In genomic region chr10:100157140-100157539, GRCh38 we compare ENCODE assay signal across 18 cellular contexts. TPM values are rescaled to one million over a fixed set of nuclear protein-coding genes. Genes with fewer than 3 reads are reported as not detected.
DNase-seq lines count a peak whose midpoint lies in the region; ATAC-seq, FAIRE-seq and TF ChIP-seq lines count a peak whose summit lies in the region.
"Had no signal": no experiment of that assay in that cellular context is flagged by ENCODE, and none has a peak within 500 bp of the region (broad histone marks: within the 10 kb centered on the region; RNA-seq: fewer than 3 reads in every experiment).

No MANE protein-coding gene starts in this region.

- TF ChIP-seq CTCF in RWPE1 (conservative IDR thresholded peaks at IDR 0.05; ENCODE audit: low read depth) (no peak), mucosa of descending colon (IDR thresholded peaks at IDR 0.05) (no peak)

- ATAC-seq in mucosa of descending colon, result peak; percentile 54
- ATAC-seq in naive thymus-derived CD4-positive, alpha-beta T cell, result no peak
- ATAC-seq: GM23338 had no signal

- H3K4me3 Mint-ChIP-seq in dendritic cell treated with granulocyte-macrophage colony-stimulating factor and Interleukin-4, amounts not matched to agents 40 ng/mL and 50 ng/mL, for 4 days, result no peak overlapping the region
- H3K4me3 Mint-ChIP-seq in naive thymus-derived CD4-positive, alpha-beta T cell, result no peak overlapping the region
- H3K4me3 Mint-ChIP-seq: GM23338 had no signal

- DNase-seq in GM18507 (ENCODE audit: extremely low spot score, insufficient read length, low read depth) (no peak), RWPE1 (ENCODE audit: low spot score) (peak; percentile 41), mucosa of descending colon (no peak), NCI-H446 treated with DMSO at 0.1 percent for 48 hours (lab: John Stamatoyannopoulos, UW) (no peak), RPMI8226 (no peak)
- no peak for DNase-seq in naive thymus-derived CD4-positive, alpha-beta T cell
- DNase-seq: ACHN, Caco-2, EL, NCI-H1436, NCI-H2081, NCI-H510A treated with DMSO at 0.1 percent for 48 hours, NCI-H82, Right ventricle myocardium superior had no signal

- no peaks in the 10 kb centered on the region for H3K9me3 Mint-ChIP-seq in dendritic cell treated with granulocyte-macrophage colony-stimulating factor and Interleukin-4, amounts not matched to agents 40 ng/mL and 50 ng/mL, for 4 days
- no peaks in the 10 kb centered on the region for H3K9me3 Mint-ChIP-seq in naive thymus-derived CD4-positive, alpha-beta T cell
- H3K9me3 Mint-ChIP-seq: GM23338 had no signal

- no peak overlapping the region for H3K27ac ChIP-seq in RWPE1
- no peak overlapping the region for H3K27ac ChIP-seq in naive thymus-derived CD4-positive, alpha-beta T cell (ENCODE audit: low read depth, low read length)
- H3K27ac ChIP-seq: HL-60, SK-N-MC had no signal

- CTCF ChIA-PET in RWPE1 (lab: Yijun Ruan, JAX), result no interaction called here
- CTCF ChIA-PET in naive thymus-derived CD4-positive, alpha-beta T cell (lab: Charles Lee), result no interaction called here

- H3K27me3 ChIP-seq in naive thymus-derived CD4-positive, alpha-beta T cell (ENCODE audit: control insufficient read depth in 2 of 2, insufficient read depth in 2 of 2, low read length in 2 of 2), result no peaks in the 10 kb centered on the region

- no peaks in the 10 kb centered on the region for H3K27me3 Mint-ChIP-seq in dendritic cell treated with granulocyte-macrophage colony-stimulating factor and Interleukin-4, amounts not matched to agents 40 ng/mL and 50 ng/mL, for 4 days
- no peaks in the 10 kb centered on the region for H3K27me3 Mint-ChIP-seq in naive thymus-derived CD4-positive, alpha-beta T cell

- H3K36me3 ChIP-seq in mucosa of descending colon (ENCODE audit: low read depth), result no peaks in the 10 kb centered on the region
- peaks cover 14 to 48% (median 15%) of the 10 kb centered on the region in 3 experiments for H3K36me3 ChIP-seq in naive thymus-derived CD4-positive, alpha-beta T cell (ENCODE audit: control insufficient read depth in 2 of 3, insufficient read depth in 3 of 3, low read length in 3 of 3)

- H3K4me3 ChIP-seq in mucosa of descending colon, result no peak overlapping the region
- H3K4me3 ChIP-seq in naive thymus-derived CD4-positive, alpha-beta T cell (ENCODE audit: low read length), result no peak overlapping the region
- H3K4me3 ChIP-seq: GM23338, SK-N-MC had no signal

- no peaks in the 10 kb centered on the region for H3K9me3 ChIP-seq in mucosa of descending colon
- no peaks in the 10 kb centered on the region for H3K9me3 ChIP-seq in naive thymus-derived CD4-positive, alpha-beta T cell (ENCODE audit: control insufficient read depth in 2 of 3, low read length in 3 of 3)
- H3K9me3 ChIP-seq: Caco-2 had no signal

- intact Hi-C loops in dendritic cell treated with granulocyte-macrophage colony-stimulating factor and Interleukin-4, amounts not matched to agents 40 ng/mL and 50 ng/mL, for 4 days (cut with micrococcal nuclease), result no loop called here
- intact Hi-C loops in mucosa of descending colon (cut with DNase I, micrococcal nuclease), result no loop called here
- intact Hi-C loops in naive thymus-derived CD4-positive, alpha-beta T cell (cut with micrococcal nuclease), result no loop called here

- peak; percentile 74 for FAIRE-seq in GM18507 (lab: Jason Lieb, UNC)

- H3K4me1 ChIP-seq in mucosa of descending colon (ENCODE audit: low read depth), result no peaks in the 10 kb centered on the region
- no peaks in the 10 kb centered on the region for H3K4me1 ChIP-seq in naive thymus-derived CD4-positive, alpha-beta T cell (ENCODE audit: control insufficient read depth in 2 of 2, insufficient read depth in 2 of 2, low read length in 2 of 2)

- H3K4me1 Mint-ChIP-seq in dendritic cell treated with granulocyte-macrophage colony-stimulating factor and Interleukin-4, amounts not matched to agents 40 ng/mL and 50 ng/mL, for 4 days (ENCODE audit: low read depth), result peaks cover 17% of the 10 kb centered on the region
- peaks cover 0 to 22% (median 10%) of the 10 kb centered on the region in 7 donors for H3K4me1 Mint-ChIP-seq in naive thymus-derived CD4-positive, alpha-beta T cell
- H3K4me1 Mint-ChIP-seq: GM23338 had no signal

- H3K36me3 Mint-ChIP-seq in dendritic cell treated with granulocyte-macrophage colony-stimulating factor and Interleukin-4, amounts not matched to agents 40 ng/mL and 50 ng/mL, for 4 days (ENCODE audit: low read depth), result peaks cover 79% of the 10 kb centered on the region
- peaks cover 36 to 67% (median 54%) of the 10 kb centered on the region in 5 donors for H3K36me3 Mint-ChIP-seq in naive thymus-derived CD4-positive, alpha-beta T cell

- POLR2A ChIA-PET in RWPE1 (lab: Yijun Ruan, JAX; ENCODE audit: low non-redundant PET), result no interaction called here
- POLR2A ChIA-PET in naive thymus-derived CD4-positive, alpha-beta T cell (lab: Charles Lee), result no interaction called here

- peak overlapping the region; percentile 1 for H3K27ac Mint-ChIP-seq in dendritic cell treated with granulocyte-macrophage colony-stimulating factor and Interleukin-4, amounts not matched to agents 40 ng/mL and 50 ng/mL, for 4 days
- H3K27ac Mint-ChIP-seq in naive thymus-derived CD4-positive, alpha-beta T cell, result peak overlapping the region in 3 of 9 donors; percentile 18 to 86 (median 60)
- H3K27ac Mint-ChIP-seq: GM23338 had no signal

RNA-seq across cellular contexts. Expression of gene ERLIN1, which starts 28.7 kb away (rescaled TPM):
- 10 to 100 TPM; 33.4 to 57.9 (median 48.3) TPM for total RNA-seq in mucosa of descending colon
- total RNA-seq in naive thymus-derived CD4-positive, alpha-beta T cell, result 10 to 100 TPM in 3 of 5 experiments, 1 to 10 TPM in 2; 3.9 to 17.0 (median 12.4) TPM
- 10 to 100 TPM; 11.3 to 19.3 TPM for polyA plus RNA-seq in naive thymus-derived CD4-positive, alpha-beta T cell
